ENCODE assay signal across 20 cellular contexts in the genomic region with DNA sequence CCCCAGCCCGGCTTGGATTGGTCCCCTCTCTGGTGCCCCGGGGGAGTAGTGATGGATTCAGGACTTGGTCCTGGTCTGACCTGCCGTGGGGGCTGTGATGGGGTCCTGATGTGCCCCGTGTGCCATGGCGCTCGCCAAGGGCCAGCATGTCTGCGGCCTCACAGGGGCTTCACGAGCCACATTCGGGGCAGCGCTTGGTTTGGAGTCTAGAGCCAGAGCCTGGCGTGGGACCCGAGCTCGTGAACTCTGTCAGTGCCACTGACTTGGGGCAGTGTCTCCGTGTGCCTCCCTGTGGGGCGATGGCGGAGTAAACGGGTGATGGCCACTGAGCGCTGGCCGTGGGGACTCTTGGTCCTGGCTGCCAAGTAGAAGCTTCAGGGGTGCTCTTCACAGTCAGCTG.
"Had no signal": no experiment of that assay in that cellular context is flagged by ENCODE, and none has a peak within 500 bp of the region (broad histone marks: within the 10 kb centered on the region; RNA-seq: fewer than 3 reads in every experiment).

No MANE protein-coding gene starts in this region.

- DNase-seq: activated CD4-positive, alpha-beta T cell treated with anti-CD3 and anti-CD28 coated beads, Interleukin-2, amount 50 U/mL, for 48 hours; activated naive CD4-positive, alpha-beta T cell treated with anti-CD3 and anti-CD28 coated beads for 36 hours; activated naive CD8-positive, alpha-beta T cell treated with anti-CD3 and anti-CD28 coated beads, Interleukin-2, amount 50 U/mL, for 24 hours; erythroblast; islet precursor cell; mammary epithelial cell; mucosa of descending colon; naive thymus-derived CD8-positive, alpha-beta T cell; stimulated activated CD4-positive, alpha-beta T cell treated with anti-CD3 and anti-CD28 coated beads, Interleukin-15, amount 100 ng/mL, for 24 hours; stimulated activated CD4-positive, alpha-beta T cell treated with anti-CD3 and anti-CD28 coated beads, Interleukin-4, amount 100 ng/mL, for 1 hour; stimulated activated naive B cell treated with anti-CD40 and anti-IgM and Interleukin-4, amounts not matched to agents 10 μg/mL and 1 μg/mL and 100 μg/mL, for 72 hours; substantia nigra; T-helper 1 cell; T1000; transverse colon had no signal

- ATAC-seq: activated naive CD8-positive, alpha-beta T cell treated with anti-CD3 and anti-CD28 coated beads, Interleukin-2, amount 50 U/mL, for 24 hours; activated T-helper 17 cell treated with anti-CD3 and anti-CD28 coated beads, Interleukin-2, amount 50 U/mL, for 72 hours; gastroesophageal sphincter; mucosa of descending colon; naive thymus-derived CD8-positive, alpha-beta T cell; psoas muscle; SK-N-SH treated with all-trans-retinoic acid at 6 μM for 48 hours; stimulated activated naive B cell treated with anti-CD40 and anti-IgM and Interleukin-4, amounts not matched to agents 10 μg/mL and 1 μg/mL and 100 μg/mL, for 72 hours had no signal

- H3K27me3 ChIP-seq: gastroesophageal sphincter, transverse colon had no signal

- H3K4me3 ChIP-seq: gastroesophageal sphincter, mucosa of descending colon, psoas muscle, transverse colon had no signal

- FAIRE-seq: astrocyte had no signal

- H3K36me3 ChIP-seq: transverse colon had no signal

- H3K9me3 ChIP-seq: gastroesophageal sphincter, mucosa of descending colon, psoas muscle, transverse colon had no signal

- H3K27ac ChIP-seq: psoas muscle, transverse colon had no signal
